ENCODE assay signal across 30 cellular contexts in the genomic region with DNA sequence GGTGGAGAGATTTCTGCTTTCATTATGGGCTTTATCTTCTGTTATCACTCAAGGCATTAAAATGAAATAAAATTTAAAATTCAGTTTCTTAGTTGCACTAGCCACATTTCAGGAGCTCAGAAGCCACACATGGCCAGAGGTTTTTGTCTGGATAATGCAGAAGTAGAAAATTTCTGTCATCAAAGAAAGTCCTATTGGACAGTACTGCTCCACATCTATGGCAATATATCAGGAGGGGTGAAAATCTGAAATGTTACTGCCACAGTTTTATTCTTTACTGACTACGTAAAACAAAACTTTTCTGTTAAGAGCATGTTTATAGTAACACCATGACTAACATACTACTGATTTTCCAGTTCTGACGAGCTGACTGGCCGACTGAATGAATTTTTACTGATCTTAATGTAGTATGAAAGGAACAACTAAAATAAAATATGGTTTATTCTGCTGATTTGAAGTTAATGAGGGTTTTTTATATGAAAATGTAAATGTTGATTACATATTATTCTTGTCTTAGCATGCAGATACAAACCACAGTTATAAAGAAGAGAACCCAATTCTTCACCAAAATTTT.
A peak's percentile ranks its signal among the peaks of the same experiment; 100 is the strongest.
DNase-seq lines count a peak whose midpoint lies in the region; ATAC-seq and TF ChIP-seq lines count a peak whose summit lies in the region.
"Had no signal": no experiment of that assay in that cellular context is flagged by ENCODE, and none has a peak within 500 bp of the region (broad histone marks: within the 10 kb centered on the region; RNA-seq: fewer than 3 reads in every experiment).

No MANE protein-coding gene starts in this region.

- H3K4me1 Mint-ChIP-seq in HFFc6 (ENCODE audit: low read depth): peaks cover 7% of the 10 kb centered on the region; the same call in 1 of the 2 replicates
- H3K4me1 Mint-ChIP-seq in activated CD8-positive, alpha-beta T cell treated with anti-CD3 and anti-CD28 coated beads for 36 hours (ENCODE audit: low read depth): no peaks in the 10 kb centered on the region
- H3K4me1 Mint-ChIP-seq: activated B cell treated with CpG ODN at 0.5 μM for 24 hours; activated CD8-positive, alpha-beta memory T cell treated with anti-CD3 and anti-CD28 coated beads, Interleukin-2, amount 10 ng/mL, durations not matched to agents 7 days and 5 days; CD4-positive, CD25-positive, alpha-beta regulatory T cell; endodermal cell; GM23338 had no signal

- no peak for ATAC-seq in activated CD8-positive, alpha-beta T cell treated with anti-CD3 and anti-CD28 coated beads for 36 hours
- no peak for ATAC-seq in HG03342 (IDR thresholded peaks at IDR 0.05; ENCODE audit: unreplicated experiment)
- ATAC-seq: activated CD8-positive, alpha-beta memory T cell treated with anti-CD3 and anti-CD28 coated beads, Interleukin-2, amount 10 ng/mL, durations not matched to agents 7 days and 5 days; activated T-cell treated with anti-CD3 and anti-CD28 coated beads, Interleukin-2, amount 50 U/mL, for 4 hours; esophagus mucosa; gastrocnemius medialis; GM23338; left cardiac atrium; natural killer cell treated with Interleukin-12 subunit alpha and Interleukin-12 subunit beta and Interleukin-15 and Interleukin-18, amount 100 ng/mL, for 72 hours had no signal

- H3K9me3 Mint-ChIP-seq in HFFc6: peaks cover 6% of the 10 kb centered on the region; the same call in 1 of the 2 replicates
- H3K9me3 Mint-ChIP-seq in activated CD8-positive, alpha-beta T cell treated with anti-CD3 and anti-CD28 coated beads for 36 hours: peaks cover 1% of the 10 kb centered on the region
- H3K9me3 Mint-ChIP-seq: dendritic cell treated with granulocyte-macrophage colony-stimulating factor and Interleukin-4, amounts not matched to agents 40 ng/mL and 50 ng/mL, for 4 days; GM23338 had no signal

- H3K36me3 Mint-ChIP-seq in HFFc6 (ENCODE audit: low read depth): no peaks in the 10 kb centered on the region
- H3K36me3 Mint-ChIP-seq in activated CD8-positive, alpha-beta T cell treated with anti-CD3 and anti-CD28 coated beads for 36 hours (ENCODE audit: low read depth): no peaks in the 10 kb centered on the region
- H3K36me3 Mint-ChIP-seq: activated CD8-positive, alpha-beta memory T cell treated with anti-CD3 and anti-CD28 coated beads, Interleukin-2, amount 10 ng/mL, durations not matched to agents 7 days and 5 days; CD4-positive, CD25-positive, alpha-beta regulatory T cell; natural killer cell treated with Interleukin-12 subunit alpha and Interleukin-12 subunit beta and Interleukin-15 and Interleukin-18, amount 100 ng/mL, for 72 hours had no signal

- H3K27ac Mint-ChIP-seq in HFFc6: no peak overlapping the region; the same call in 1 of the 2 replicates
- H3K27ac Mint-ChIP-seq in activated CD8-positive, alpha-beta T cell treated with anti-CD3 and anti-CD28 coated beads for 36 hours: no peak overlapping the region
- H3K27ac Mint-ChIP-seq: activated B cell treated with CpG ODN at 0.5 μM for 24 hours; activated CD8-positive, alpha-beta memory T cell treated with anti-CD3 and anti-CD28 coated beads, Interleukin-2, amount 10 ng/mL, durations not matched to agents 7 days and 5 days; CD4-positive, CD25-positive, alpha-beta regulatory T cell; dendritic cell treated with granulocyte-macrophage colony-stimulating factor and Interleukin-4, amounts not matched to agents 40 ng/mL and 50 ng/mL, for 4 days; endodermal cell; GM23338; natural killer cell treated with Interleukin-12 subunit alpha and Interleukin-12 subunit beta and Interleukin-15 and Interleukin-18, amount 100 ng/mL, for 72 hours had no signal

- TF ChIP-seq CTCF in HFFc6 (IDR thresholded peaks at IDR 0.05): no peak
- TF ChIP-seq CTCF in WI38 (IDR thresholded peaks at IDR 0.05; ENCODE audit: low read depth, low read length): no peak
- no peak for TF ChIP-seq CTCF in fibroblast of villous mesenchyme (IDR thresholded peaks at IDR 0.05; ENCODE audit: insufficient read depth, low read depth, low read length)
- no peak for TF ChIP-seq CTCF in activated CD8-positive, alpha-beta T cell treated with anti-CD3 and anti-CD28 coated beads for 36 hours (IDR thresholded peaks at IDR 0.05)

- in situ Hi-C loops in KBM-7 (cut with MboI; ENCODE audit: low pct_unique_long_range_greater_than_20kb, low sequenced_read_pairs): no loop called here

- no peaks in the 10 kb centered on the region for H3K27me3 Mint-ChIP-seq in HFFc6 (ENCODE audit: insufficient read depth)
- no peaks in the 10 kb centered on the region for H3K27me3 Mint-ChIP-seq in activated CD8-positive, alpha-beta T cell treated with anti-CD3 and anti-CD28 coated beads for 36 hours
- H3K27me3 Mint-ChIP-seq: activated B cell treated with CpG ODN at 0.5 μM for 24 hours; activated CD8-positive, alpha-beta memory T cell treated with anti-CD3 and anti-CD28 coated beads, Interleukin-2, amount 10 ng/mL, durations not matched to agents 7 days and 5 days; CD4-positive, CD25-positive, alpha-beta regulatory T cell; dendritic cell treated with granulocyte-macrophage colony-stimulating factor and Interleukin-4, amounts not matched to agents 40 ng/mL and 50 ng/mL, for 4 days; natural killer cell treated with Interleukin-12 subunit alpha and Interleukin-12 subunit beta and Interleukin-15 and Interleukin-18, amount 100 ng/mL, for 72 hours had no signal

- peak; percentile 7 for DNase-seq in HFFc6
- peak; percentile 69 for DNase-seq in fibroblast of villous mesenchyme (ENCODE audit: low read depth)
- DNase-seq in KBM-7: no peak
- DNase-seq in activated CD8-positive, alpha-beta T cell treated with anti-CD3 and anti-CD28 coated beads for 36 hours: no peak
- DNase-seq in T-helper 2 cell: no peak
- DNase-seq: activated B cell treated with CpG ODN at 0.5 μM for 24 hours; activated CD4-positive, alpha-beta T cell treated with anti-CD3 and anti-CD28 coated beads, Interleukin-2, amount 50 U/mL, for 1 hour; activated CD8-positive, alpha-beta memory T cell treated with anti-CD3 and anti-CD28 coated beads, Interleukin-2, amount 10 ng/mL, durations not matched to agents 7 days and 5 days; activated gamma-delta T cell; activated T-cell treated with anti-CD3 and anti-CD28 coated beads, Interleukin-2, amount 50 U/mL, for 4 hours; Calu3; CD4-positive, CD25-positive, alpha-beta regulatory T cell; central memory CD4-positive, alpha-beta T cell; DMS79 treated with DMSO at 0.1 percent for 48 hours; endodermal cell; gastrocnemius medialis; hippocampal formation; Karpas-422; left cardiac atrium; NCI-H1436 treated with DMSO at 0.1 percent for 48 hours; NCI-H2081 treated with DMSO at 0.1 percent for 48 hours; sigmoid colon; stimulated activated CD4-positive, alpha-beta T cell treated with anti-CD3 and anti-CD28 coated beads, Interleukin-4, amount 100 ng/mL, for 4 hours; transverse colon had no signal

- peak overlapping the region; percentile 35; the same call in 1 of the 2 replicates for H3K4me3 Mint-ChIP-seq in HFFc6
- no peak overlapping the region for H3K4me3 Mint-ChIP-seq in activated CD8-positive, alpha-beta T cell treated with anti-CD3 and anti-CD28 coated beads for 36 hours
- H3K4me3 Mint-ChIP-seq: activated B cell treated with CpG ODN at 0.5 μM for 24 hours; activated CD8-positive, alpha-beta memory T cell treated with anti-CD3 and anti-CD28 coated beads, Interleukin-2, amount 10 ng/mL, durations not matched to agents 7 days and 5 days; activated T-cell treated with anti-CD3 and anti-CD28 coated beads, Interleukin-2, amount 50 U/mL, for 4 hours; CD4-positive, CD25-positive, alpha-beta regulatory T cell; dendritic cell treated with granulocyte-macrophage colony-stimulating factor and Interleukin-4, amounts not matched to agents 40 ng/mL and 50 ng/mL, for 4 days; endodermal cell; GM23338; natural killer cell treated with Interleukin-12 subunit alpha and Interleukin-12 subunit beta and Interleukin-15 and Interleukin-18, amount 100 ng/mL, for 72 hours had no signal

- H3K4me3 ChIP-seq in WI38 (ENCODE audit: low read depth, low read length): peak overlapping the region; percentile 35; the same call in 1 of the 2 replicates
- no peak overlapping the region for H3K4me3 ChIP-seq in fibroblast of villous mesenchyme (ENCODE audit: low read depth, low read length)
- H3K4me3 ChIP-seq: gastrocnemius medialis, GM23338, sigmoid colon, transverse colon had no signal

- POLR2A ChIA-PET in activated CD8-positive, alpha-beta T cell treated with anti-CD3 and anti-CD28 coated beads for 36 hours (lab: Charles Lee): no interaction called here

- intact Hi-C loops in activated CD8-positive, alpha-beta T cell treated with anti-CD3 and anti-CD28 coated beads for 36 hours (cut with micrococcal nuclease): no loop called here

- CTCF ChIA-PET in activated CD8-positive, alpha-beta T cell treated with anti-CD3 and anti-CD28 coated beads for 36 hours (lab: Charles Lee): no interaction called here

Comparison
In these comparisons a context has a peak if more than half of its experiments do, and no peak if none do; other contexts are left out.
1. DNase-seq: peak in HFFc6 (single experiment) and fibroblast of villous mesenchyme (single experiment); none in KBM-7 (single experiment), activated CD8-positive, alpha-beta T cell treated with anti-CD3 and anti-CD28 coated beads for 36 hours (single experiment) and T-helper 2 cell (0 of 5).